ENCODE assay signal across 25 cellular contexts in the genomic region with DNA sequence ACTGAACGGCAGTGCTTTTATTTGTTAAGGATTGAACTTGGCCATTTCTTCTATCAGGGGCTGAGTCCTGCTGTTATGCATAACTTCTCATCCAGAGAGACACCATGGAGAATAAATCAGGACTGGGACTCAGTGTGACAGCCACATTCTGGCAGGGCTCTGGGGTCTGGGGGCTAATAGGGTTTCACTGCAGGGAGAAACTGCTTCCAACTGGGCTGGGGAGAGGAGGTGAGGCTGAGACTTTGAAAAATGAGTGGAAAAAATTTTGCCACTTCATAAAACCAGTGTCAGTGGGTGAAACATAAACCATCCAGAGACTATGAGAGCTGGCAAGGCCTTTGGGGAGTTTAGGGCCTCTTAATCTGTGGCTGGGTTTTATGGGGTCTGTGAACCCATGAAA.
"Had no signal": no experiment of that assay in that cellular context is flagged by ENCODE, and none has a peak within 500 bp of the region (broad histone marks: within the 10 kb centered on the region; RNA-seq: fewer than 3 reads in every experiment).

No MANE protein-coding gene starts in this region.

- H3K27me3 Mint-ChIP-seq: activated CD4-positive, alpha-beta memory T cell treated with anti-CD3 and anti-CD28 coated beads for 36 hours; activated CD4-positive, alpha-beta T cell treated with anti-CD3 and anti-CD28 coated beads, Interleukin-2, amount 10 ng/mL, durations not matched to agents 7 days and 5 days had no signal

- H3K4me2 ChIP-seq: PC-9 had no signal

- H3K9me3 ChIP-seq: ascending aorta, body of pancreas, MG63 had no signal

- H3K4me3 ChIP-seq: ascending aorta, body of pancreas, cardiac muscle cell, MG63, PC-9, SK-N-MC had no signal

- H3K4me1 Mint-ChIP-seq: activated CD4-positive, alpha-beta T cell treated with anti-CD3 and anti-CD28 coated beads, Interleukin-2, amount 10 ng/mL, durations not matched to agents 7 days and 5 days; activated naive CD8-positive, alpha-beta T cell treated with anti-CD3 and anti-CD28 coated beads, Interleukin-2, amount 50 U/mL, for 24 hours had no signal

- H3K27ac ChIP-seq: ascending aorta, body of pancreas, cardiac muscle cell, PC-9, SK-N-MC, VCaP had no signal

- H3K27ac Mint-ChIP-seq: activated CD4-positive, alpha-beta memory T cell treated with anti-CD3 and anti-CD28 coated beads for 36 hours; activated CD4-positive, alpha-beta T cell treated with anti-CD3 and anti-CD28 coated beads, Interleukin-2, amount 10 ng/mL, durations not matched to agents 7 days and 5 days; activated naive CD4-positive, alpha-beta T cell treated with anti-CD3 and anti-CD28 coated beads, Interleukin-2, amount 50 U/mL, for 72 hours; activated naive CD8-positive, alpha-beta T cell treated with anti-CD3 and anti-CD28 coated beads, Interleukin-2, amount 50 U/mL, for 24 hours had no signal

- DNase-seq: activated CD4-positive, alpha-beta memory T cell treated with anti-CD3 and anti-CD28 coated beads for 36 hours; activated CD4-positive, alpha-beta T cell treated with anti-CD3 and anti-CD28 coated beads, Interleukin-2, amount 10 ng/mL, durations not matched to agents 7 days and 5 days; activated CD4-positive, CD25-positive, alpha-beta regulatory T cell; activated CD8-positive, alpha-beta memory T cell treated with anti-CD3 and anti-CD28 coated beads for 24 hours; activated effector memory CD4-positive, alpha-beta T cell treated with anti-CD3 and anti-CD28 coated beads, Interleukin-2, amount 50 U/mL, for 16 hours; activated naive CD4-positive, alpha-beta T cell treated with Interleukin-2 at 50 U/mL for 16 hours; activated naive CD8-positive, alpha-beta T cell treated with anti-CD3 and anti-CD28 coated beads, Interleukin-2, amount 50 U/mL, for 24 hours; activated T-cell treated with anti-CD3 and anti-CD28 coated beads, Interleukin-2, amount 50 U/mL, for 4 hours; amniotic stem cell; body of pancreas; MG63; NCI-H1105; NCI-H1436 treated with DMSO at 0.1 percent for 48 hours; NCI-H187; NCI-H2081; NCI-H510A treated with DMSO at 0.1 percent for 48 hours; NCI-H69; PC-9; SIG-M5; T-helper 1 cell had no signal

- H3K4me3 Mint-ChIP-seq: activated CD4-positive, alpha-beta memory T cell treated with anti-CD3 and anti-CD28 coated beads for 36 hours; activated CD4-positive, alpha-beta T cell treated with anti-CD3 and anti-CD28 coated beads, Interleukin-2, amount 10 ng/mL, durations not matched to agents 7 days and 5 days; activated naive CD8-positive, alpha-beta T cell treated with anti-CD3 and anti-CD28 coated beads, Interleukin-2, amount 50 U/mL, for 24 hours; activated T-cell treated with anti-CD3 and anti-CD28 coated beads, Interleukin-2, amount 50 U/mL, for 4 hours had no signal

- H3K36me3 ChIP-seq: ascending aorta, cardiac muscle cell, MG63 had no signal

- H3K27me3 ChIP-seq: ascending aorta, body of pancreas, cardiac muscle cell, MG63 had no signal

- H3K9me3 Mint-ChIP-seq: activated CD4-positive, alpha-beta memory T cell treated with anti-CD3 and anti-CD28 coated beads for 36 hours; activated CD4-positive, alpha-beta T cell treated with anti-CD3 and anti-CD28 coated beads, Interleukin-2, amount 10 ng/mL, durations not matched to agents 7 days and 5 days; activated naive CD4-positive, alpha-beta T cell treated with anti-CD3 and anti-CD28 coated beads, Interleukin-2, amount 50 U/mL, for 72 hours; activated naive CD8-positive, alpha-beta T cell treated with anti-CD3 and anti-CD28 coated beads, Interleukin-2, amount 50 U/mL, for 24 hours; activated T-cell treated with anti-CD3 and anti-CD28 coated beads, Interleukin-2, amount 50 U/mL, for 4 hours had no signal

- H3K36me3 Mint-ChIP-seq: activated CD4-positive, alpha-beta memory T cell treated with anti-CD3 and anti-CD28 coated beads for 36 hours; activated naive CD4-positive, alpha-beta T cell treated with anti-CD3 and anti-CD28 coated beads, Interleukin-2, amount 50 U/mL, for 72 hours had no signal

- H2AFZ ChIP-seq: PC-9 had no signal

- ATAC-seq: activated naive CD4-positive, alpha-beta T cell treated with anti-CD3 and anti-CD28 coated beads, Interleukin-2, amount 50 U/mL, for 72 hours; activated naive CD8-positive, alpha-beta T cell treated with anti-CD3 and anti-CD28 coated beads, Interleukin-2, amount 50 U/mL, for 24 hours; activated T-cell treated with anti-CD3 and anti-CD28 coated beads, Interleukin-2, amount 50 U/mL, for 4 hours; body of pancreas had no signal
